ENCODE assay signal across 7 cellular contexts in the genomic region with DNA sequence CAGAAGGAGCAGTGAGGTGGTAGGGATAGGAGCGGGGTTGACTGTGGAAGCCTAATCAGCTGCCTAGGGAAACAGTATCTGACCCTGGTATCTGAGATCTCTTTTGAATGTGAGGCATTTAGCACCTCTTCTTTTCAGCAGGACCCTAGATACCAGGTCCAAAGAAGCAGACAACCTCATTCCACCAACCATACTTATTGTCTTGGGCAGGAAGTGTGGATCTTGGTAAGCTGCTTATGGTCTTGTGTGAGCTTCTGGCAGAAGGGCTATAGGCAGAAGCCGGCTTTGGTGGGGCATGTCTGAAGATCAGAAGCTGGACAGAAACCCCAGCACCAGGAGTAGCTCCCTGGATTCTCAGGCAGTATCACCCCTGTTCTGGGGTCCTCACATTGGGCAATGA.
"Had no signal": no experiment of that assay in that cellular context is flagged by ENCODE, and none has a peak within 500 bp of the region (broad histone marks: within the 10 kb centered on the region; RNA-seq: fewer than 3 reads in every experiment).

No MANE protein-coding gene starts in this region.

- H3K4me3 ChIP-seq: GM23338, K562 had no signal

- ATAC-seq: GM23338, HepG2, K562 had no signal

- H3K27ac Mint-ChIP-seq: GM23338 had no signal

- DNase-seq: H9, HCEC 1CT, KG1 had no signal

- H3K4me3 Mint-ChIP-seq: GM23338, H9 had no signal

- H3K27ac ChIP-seq: HL-60 had no signal
